Comparison of ENCODE assay signal across 10 cellular contexts in genomic region chr7:126450269-126450671, GRCh38.
DNase-seq lines count a peak whose midpoint lies in the region; ATAC-seq and TF ChIP-seq lines count a peak whose summit lies in the region.
"Had no signal": no experiment of that assay in that cellular context is flagged by ENCODE, and none has a peak within 500 bp of the region (broad histone marks: within the 10 kb centered on the region; RNA-seq: fewer than 3 reads in every experiment).

No MANE protein-coding gene starts in this region.

- H3K4me1 ChIP-seq in BE2C: no peaks in the 10 kb centered on the region
- H3K4me1 ChIP-seq: psoas muscle had no signal

- H3K36me3 ChIP-seq in BE2C: no peaks in the 10 kb centered on the region

- intact Hi-C loops in left colon (cut with DNase I, micrococcal nuclease): no loop called here

- H3K4me3 ChIP-seq in BE2C (ENCODE audit: low read depth, low read length): no peak overlapping the region
- H3K4me3 ChIP-seq: psoas muscle had no signal

- no peaks in the 10 kb centered on the region for H3K9me3 ChIP-seq in BE2C
- H3K9me3 ChIP-seq: psoas muscle had no signal

- DNase-seq in left colon (no peak), globus pallidus (ENCODE audit: low spot score) (no peak), BE2C (no peak), hypothalamus (lab: John Stamatoyannopoulos, UW) (no peak)
- DNase-seq in effector CD8-positive, alpha-beta T cell (lab: John Stamatoyannopoulos, UW): no peak
- DNase-seq: IMR-90, psoas muscle had no signal

- no peaks in the 10 kb centered on the region for H3K27me3 ChIP-seq in BE2C

- peak; percentile 97 for ATAC-seq in GM19035 (IDR thresholded peaks at IDR 0.05; ENCODE audit: unreplicated experiment)
- ATAC-seq in HG02610 (IDR thresholded peaks at IDR 0.05; ENCODE audit: unreplicated experiment): peak; percentile 91
- ATAC-seq in HG03521 (IDR thresholded peaks at IDR 0.05; ENCODE audit: unreplicated experiment): peak; percentile 97
- peak; percentile 61 for ATAC-seq in left colon
- ATAC-seq: psoas muscle had no signal

- no peak for TF ChIP-seq CTCF in BE2C (IDR thresholded peaks at IDR 0.05; ENCODE audit: low read depth, low read length)
